Comparison of ENCODE assay signal across 1 cellular context in genomic region chr15:98648654-98649537, GRCh38.
TF ChIP-seq lines count a peak whose summit lies in the region.

No MANE protein-coding gene starts in this region.

TF ChIP-seq in K562, 482 proteins besides CTCF, POLR2A, EP300 and RAD21 (continued from another document and continues in another):
- TF ChIP-seq, protein P1, sequence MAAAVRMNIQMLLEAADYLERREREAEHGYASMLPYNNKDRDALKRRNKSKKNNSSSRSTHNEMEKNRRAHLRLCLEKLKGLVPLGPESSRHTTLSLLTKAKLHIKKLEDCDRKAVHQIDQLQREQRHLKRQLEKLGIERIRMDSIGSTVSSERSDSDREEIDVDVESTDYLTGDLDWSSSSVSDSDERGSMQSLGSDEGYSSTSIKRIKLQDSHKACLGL (CRISPR knock-in tag; IDR thresholded peaks at IDR 0.05; ENCODE audit: borderline replicate concordance, poor library complexity, severe bottlenecking) = no peak
- TF ChIP-seq ZBTB11 (CRISPR knock-in tag; IDR thresholded peaks at IDR 0.05) = 0 out of 6 replicates have a peak, but pooled peaks of 1 of the 3 experiments have one; percentile 8
- no peak for TF ChIP-seq TOE1 (IDR thresholded peaks at IDR 0.05; ENCODE audit: borderline replicate concordance)
- no peak for TF ChIP-seq TOE1 (CRISPR knock-in tag; IDR thresholded peaks at IDR 0.05; ENCODE audit: borderline replicate concordance, low read depth)
- TF ChIP-seq NRF1 (conservative IDR thresholded peaks at IDR 0.05 in 1 of 2, IDR thresholded peaks at IDR 0.05 in 1 of 2) = peak in 1 of 2 experiments; percentile 48; a peak in 1 of 4 replicates
- no peak for TF ChIP-seq SRSF1 (IDR thresholded peaks at IDR 0.05; ENCODE audit: low read depth, low read length)
- no peak for TF ChIP-seq ETV6 (IDR thresholded peaks at IDR 0.05; ENCODE audit: borderline replicate concordance in 1 of 2, low read depth in 2 of 2, low read length in 1 of 2)
- TF ChIP-seq ETV6 (CRISPR knock-in tag; IDR thresholded peaks at IDR 0.05; ENCODE audit: borderline replicate concordance) = no peak
- no peak for TF ChIP-seq MEF2A (IDR thresholded peaks at IDR 0.05; ENCODE audit: control insufficient read depth, low read depth, low read length)
- no peak for TF ChIP-seq SNIP1 (IDR thresholded peaks at IDR 0.05; ENCODE audit: low read depth)
- TF ChIP-seq RBBP5 (IDR thresholded peaks at IDR 0.05; ENCODE audit: borderline replicate concordance, insufficient read depth, low read length, poor library complexity, severe bottlenecking) = peak; percentile 4
- TF ChIP-seq PHF8 (IDR thresholded peaks at IDR 0.05; ENCODE audit: borderline replicate concordance, low read length) = peak; percentile 33; the same call in 1 of the 2 replicates
- TF ChIP-seq ATF1 (CRISPR knock-in tag; IDR thresholded peaks at IDR 0.05) = no peak
- TF ChIP-seq ATF1 (tag; IDR thresholded peaks at IDR 0.05) = no peak
- no peak for TF ChIP-seq STAT5A (IDR thresholded peaks at IDR 0.05; ENCODE audit: borderline replicate concordance, low read length)
- TF ChIP-seq YBX1 (IDR thresholded peaks at IDR 0.05) = no peak
- TF ChIP-seq, protein P2, sequence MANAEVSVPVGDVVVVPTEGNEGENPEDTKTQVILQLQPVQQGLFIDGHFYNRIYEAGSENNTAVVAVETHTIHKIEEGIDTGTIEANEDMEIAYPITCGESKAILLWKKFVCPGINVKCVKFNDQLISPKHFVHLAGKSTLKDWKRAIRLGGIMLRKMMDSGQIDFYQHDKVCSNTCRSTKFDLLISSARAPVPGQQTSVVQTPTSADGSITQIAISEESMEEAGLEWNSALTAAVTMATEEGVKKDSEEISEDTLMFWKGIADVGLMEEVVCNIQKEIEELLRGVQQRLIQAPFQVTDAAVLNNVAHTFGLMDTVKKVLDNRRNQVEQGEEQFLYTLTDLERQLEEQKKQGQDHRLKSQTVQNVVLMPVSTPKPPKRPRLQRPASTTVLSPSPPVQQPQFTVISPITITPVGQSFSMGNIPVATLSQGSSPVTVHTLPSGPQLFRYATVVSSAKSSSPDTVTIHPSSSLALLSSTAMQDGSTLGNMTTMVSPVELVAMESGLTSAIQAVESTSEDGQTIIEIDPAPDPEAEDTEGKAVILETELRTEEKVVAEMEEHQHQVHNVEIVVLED (CRISPR knock-in tag; IDR thresholded peaks at IDR 0.05) = no peak
- TF ChIP-seq BRD4 (IDR thresholded peaks at IDR 0.05) = no peak
- TF ChIP-seq ZNF766 (CRISPR knock-in tag; conservative IDR thresholded peaks at IDR 0.05) = peak; percentile 6; the same call in 1 of the 2 replicates
- TF ChIP-seq SMARCA4 (IDR thresholded peaks at IDR 0.05) = no peak
- no peak for TF ChIP-seq SPI1 (IDR thresholded peaks at IDR 0.05; ENCODE audit: borderline replicate concordance, low read depth, low read length)
- TF ChIP-seq ZNF121 (CRISPR knock-in tag; conservative IDR thresholded peaks at IDR 0.05) = no peak
- TF ChIP-seq NFIX (CRISPR knock-in tag; IDR thresholded peaks at IDR 0.05; ENCODE audit: low read depth) = no peak
- no peak for TF ChIP-seq KAT8 (IDR thresholded peaks at IDR 0.05; ENCODE audit: low read depth)
- no peak for TF ChIP-seq KAT7 (CRISPR knock-in tag; IDR thresholded peaks at IDR 0.05; ENCODE audit: borderline replicate concordance)
- TF ChIP-seq XRCC3 (IDR thresholded peaks at IDR 0.05) = no peak
- peak; percentile 58 for TF ChIP-seq NCOA6 (IDR thresholded peaks at IDR 0.05)
- no peak for TF ChIP-seq MCM2 (IDR thresholded peaks at IDR 0.05; ENCODE audit: low read depth)
- peak; percentile 21 for TF ChIP-seq CXXC5 (CRISPR knock-in tag; IDR thresholded peaks at IDR 0.05)
- no peak for TF ChIP-seq GATA2 (CRISPR knock-in tag; IDR thresholded peaks at IDR 0.05)
- no peak for TF ChIP-seq NR2C1 (IDR thresholded peaks at IDR 0.05)
- no peak for TF ChIP-seq NR2C1 (tag; IDR thresholded peaks at IDR 0.05)
- TF ChIP-seq ID3 (CRISPR knock-in tag; IDR thresholded peaks at IDR 0.05) = no peak
- TF ChIP-seq ID3 (tag; IDR thresholded peaks at IDR 0.05) = no peak
- no peak for TF ChIP-seq ZNF609 (CRISPR knock-in tag; IDR thresholded peaks at IDR 0.05; ENCODE audit: borderline replicate concordance)
- TF ChIP-seq RBM25 (IDR thresholded peaks at IDR 0.05; ENCODE audit: low read depth, low read length, severe bottlenecking) = no peak
- no peak for TF ChIP-seq REST (CRISPR knock-in tag; IDR thresholded peaks at IDR 0.05; ENCODE audit: low read depth)
- TF ChIP-seq MBD1 (CRISPR knock-in tag; IDR thresholded peaks at IDR 0.05) = no peak
- no peak for TF ChIP-seq ZNF780A (CRISPR knock-in tag; IDR thresholded peaks at IDR 0.05)
- peak; percentile 43 for TF ChIP-seq PHF20 (IDR thresholded peaks at IDR 0.05; ENCODE audit: partially characterized antibody)
- no peak for TF ChIP-seq CAMTA2 (CRISPR knock-in tag; conservative IDR thresholded peaks at IDR 0.05)
- TF ChIP-seq SMAD4 (CRISPR knock-in tag; conservative IDR thresholded peaks at IDR 0.05) = peak; percentile 25
- TF ChIP-seq E2F3 (CRISPR knock-in tag; IDR thresholded peaks at IDR 0.05) = 0 out of 2 replicates have a peak, but pooled peaks have one; percentile 42
- TF ChIP-seq ZNF518B (CRISPR knock-in tag; IDR thresholded peaks at IDR 0.05) = no peak
- TF ChIP-seq POLR2G (IDR thresholded peaks at IDR 0.05; ENCODE audit: low read depth, low read length) = peak; percentile 58
- no peak for TF ChIP-seq BRD9 (IDR thresholded peaks at IDR 0.05; ENCODE audit: low read depth, partially characterized antibody)
